Comparison of ENCODE assay signal across 1 cellular context in genomic region chr14:91752956-91753355, GRCh38.
TF ChIP-seq lines count a peak whose summit lies in the region.

No MANE protein-coding gene starts in this region.

TF ChIP-seq in HCT116, 20 proteins besides CTCF, POLR2A, EP300 and RAD21 (continued from another document):
- TF ChIP-seq ZBTB33 (IDR thresholded peaks at IDR 0.05; ENCODE audit: extremely low read depth, insufficient replicate concordance, low read length): no peak
- no peak for TF ChIP-seq EZH2phosphoT487 (IDR thresholded peaks at IDR 0.05; ENCODE audit: borderline replicate concordance)
- TF ChIP-seq ZFX (IDR thresholded peaks at IDR 0.05): no peak
- TF ChIP-seq FOSL1 (IDR thresholded peaks at IDR 0.05; ENCODE audit: low read depth): no peak
- no peak for TF ChIP-seq YY1 (IDR thresholded peaks at IDR 0.05; ENCODE audit: extremely low read depth, insufficient replicate concordance, low read depth, low read length)
- TF ChIP-seq ATF3 (IDR thresholded peaks at IDR 0.05): no peak
- no peak for TF ChIP-seq CEBPB (IDR thresholded peaks at IDR 0.05; ENCODE audit: low read depth)
- no peak for TF ChIP-seq SRF (IDR thresholded peaks at IDR 0.05; ENCODE audit: low read depth)
- no peak for TF ChIP-seq POLR2AphosphoS5 (IDR thresholded peaks at IDR 0.05; ENCODE audit: low read depth, low read length)
- no peak for TF ChIP-seq EGR1 (IDR thresholded peaks at IDR 0.05; ENCODE audit: low read depth)
- TF ChIP-seq ELF1 (IDR thresholded peaks at IDR 0.05; ENCODE audit: borderline replicate concordance, low read depth): no peak
- no peak for TF ChIP-seq ZNF274 (IDR thresholded peaks at IDR 0.05; ENCODE audit: low read depth, low read length)
- TF ChIP-seq SIN3A (IDR thresholded peaks at IDR 0.05; ENCODE audit: low read depth): no peak
- no peak for TF ChIP-seq EZH2 (IDR thresholded peaks at IDR 0.05)
